ENCODE assay signal across 25 cellular contexts in the genomic region with DNA sequence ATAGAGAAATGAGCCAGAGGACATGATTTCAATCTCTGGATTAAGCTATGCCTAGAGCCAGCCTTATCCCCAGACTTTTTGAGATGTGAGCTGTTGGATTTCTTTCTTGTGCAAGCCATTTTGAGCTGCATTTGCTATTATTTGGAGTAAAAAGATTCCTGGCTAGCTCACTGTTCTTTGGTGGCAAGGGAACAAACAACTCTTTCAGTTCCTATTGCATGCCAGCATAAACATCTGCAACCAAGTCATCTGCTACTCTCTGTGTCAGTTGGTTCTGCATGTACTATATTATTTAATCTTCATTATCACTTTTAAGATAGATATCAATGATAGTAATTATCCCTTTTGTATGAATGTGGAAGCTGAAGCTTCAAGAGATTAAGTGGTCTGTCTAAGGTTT.
DNase-seq lines count a peak whose midpoint lies in the region; TF ChIP-seq lines count a peak whose summit lies in the region.
"Had no signal": no experiment of that assay in that cellular context is flagged by ENCODE, and none has a peak within 500 bp of the region (broad histone marks: within the 10 kb centered on the region; RNA-seq: fewer than 3 reads in every experiment).

No MANE protein-coding gene starts in this region.

- H3K9me3 Mint-ChIP-seq in brain = peaks cover 0 to 2% (median under 1%) of the 10 kb centered on the region in 5 experiments

- in situ Hi-C loops in GM23248 (cut with MboI) = no loop called here

- H3K9me2 ChIP-seq in GM23248 (ENCODE audit: insufficient read depth) = no peaks in the 10 kb centered on the region

- no peak overlapping the region for H3K4me3 Mint-ChIP-seq in brain
- H3K4me3 Mint-ChIP-seq: B cell had no signal

- no peaks in the 10 kb centered on the region for H3K79me2 ChIP-seq in GM23248 (ENCODE audit: insufficient read depth)

- H3F3A ChIP-seq in GM23248 (ENCODE audit: insufficient read depth) = no peaks in the 10 kb centered on the region

- H3K4me3 ChIP-seq in subcutaneous abdominal adipose tissue (ENCODE audit: low read depth in 1 of 5, low read length in 5 of 5) (no peak overlapping the region), GM23248 (no peak overlapping the region)
- H3K4me3 ChIP-seq: lower lobe of right lung, MG63, thyroid gland had no signal

- H3K9ac ChIP-seq in subcutaneous abdominal adipose tissue (ENCODE audit: low read length in 5 of 5) = no peak overlapping the region
- no peak overlapping the region for H3K9ac ChIP-seq in GM23248

- no peak for TF ChIP-seq CTCF in brain (conservative IDR thresholded peaks at IDR 0.05)

- no peaks in the 10 kb centered on the region for H3K9me3 ChIP-seq in subcutaneous abdominal adipose tissue (ENCODE audit: control insufficient read depth in 5 of 5, low read length in 5 of 5)
- H3K9me3 ChIP-seq in GM23248 (ENCODE audit: low read depth) = no peaks in the 10 kb centered on the region
- H3K9me3 ChIP-seq: lower lobe of right lung, MG63, thyroid gland had no signal

- H3K36me3 ChIP-seq in subcutaneous abdominal adipose tissue (ENCODE audit: control insufficient read depth in 5 of 5, insufficient read depth in 5 of 5, low read length in 5 of 5) (no peaks in the 10 kb centered on the region), GM23248 (ENCODE audit: low read depth) (no peaks in the 10 kb centered on the region)
- H3K36me3 ChIP-seq: lower lobe of right lung, MG63, thyroid gland, WERI-Rb-1 had no signal

- peaks cover 25% of the 10 kb centered on the region for H3K4me1 Mint-ChIP-seq in brain
- H3K4me1 Mint-ChIP-seq: B cell had no signal

- H3K4me1 ChIP-seq in subcutaneous abdominal adipose tissue (ENCODE audit: control insufficient read depth in 5 of 5, insufficient read depth in 5 of 5, low read length in 5 of 5) (peaks cover 3 to 24% (median 12%) of the 10 kb centered on the region in 5 donors), GM23248 (ENCODE audit: insufficient read depth) (no peaks in the 10 kb centered on the region)

- H4K20me1 ChIP-seq in GM23248 (ENCODE audit: insufficient read depth) = no peaks in the 10 kb centered on the region

- DNase-seq in NCI-H2227 treated with DMSO at 0.1 percent for 48 hours (lab: John Stamatoyannopoulos, UW) (peak; percentile 14), NCI-H2227 (lab: John Stamatoyannopoulos, UW; ENCODE audit: unreplicated experiment) (no peak), medulla oblongata (ENCODE audit: extremely low spot score) (peak; percentile 90), NCI-H1105 (lab: John Stamatoyannopoulos, UW) (no peak), GM23248 (no peak), GDM1 (lab: John Stamatoyannopoulos, UW) (no peak)
- DNase-seq: 8988T; activated CD4-positive, alpha-beta T cell treated with anti-CD3 and anti-CD28 coated beads for 48 hours; activated CD8-positive, alpha-beta memory T cell treated with anti-CD3 and anti-CD28 coated beads for 24 hours; activated gamma-delta T cell; cerebellar nuclear complex; HCEC 1CT; KG1; kidney; lower lobe of right lung; MG63; NCI-H1436 treated with DMSO at 0.1 percent for 48 hours; NCI-H446 treated with DMSO at 0.1 percent for 48 hours; stimulated activated naive CD4-positive, alpha-beta T cell treated with Interleukin-2 at 50 U/mL for 16 hours; thyroid gland; WERI-Rb-1 had no signal

- H3K27ac ChIP-seq in subcutaneous abdominal adipose tissue (ENCODE audit: low read depth, low read length) = peak overlapping the region; percentile 27
- H3K27ac ChIP-seq in GM23248 = no peak overlapping the region
- H3K27ac ChIP-seq: lower lobe of right lung, thyroid gland, WERI-Rb-1 had no signal

- H3K27ac Mint-ChIP-seq in brain = peak overlapping the region in 3 of 5 experiments; percentile 35 to 79 (median 73)
- H3K27ac Mint-ChIP-seq: B cell, progenitor cell of endocrine pancreas had no signal

- H3K27me3 Mint-ChIP-seq in brain = peaks cover 3% of the 10 kb centered on the region
- H3K27me3 Mint-ChIP-seq: progenitor cell of endocrine pancreas had no signal

- H2AFZ ChIP-seq in GM23248 = no peak overlapping the region

- H3K27me3 ChIP-seq in subcutaneous abdominal adipose tissue (ENCODE audit: control insufficient read depth in 5 of 5, insufficient read depth in 4 of 5, low read length in 5 of 5) (no peaks in the 10 kb centered on the region), GM23248 (replicated peaks; ENCODE audit: insufficient read depth) (peaks cover 8% of the 10 kb centered on the region; the same call in 1 of the 2 replicates)
- H3K27me3 ChIP-seq: thyroid gland had no signal

- H3K36me3 Mint-ChIP-seq in brain = no peaks in the 10 kb centered on the region

- no peak overlapping the region for H3K4me2 ChIP-seq in GM23248 (ENCODE audit: unreplicated experiment)

Comparison
In these comparisons a context has a peak if more than half of its experiments do, and no peak if none do; other contexts are left out.
1. DNase-seq: peak in NCI-H2227 treated with DMSO at 0.1 percent for 48 hours (single experiment) and medulla oblongata (single experiment); none in NCI-H2227 (single experiment), NCI-H1105 (single experiment), GM23248 (single experiment) and GDM1 (single experiment).